ENCODE assay signal across 9 cellular contexts in the genomic region with DNA sequence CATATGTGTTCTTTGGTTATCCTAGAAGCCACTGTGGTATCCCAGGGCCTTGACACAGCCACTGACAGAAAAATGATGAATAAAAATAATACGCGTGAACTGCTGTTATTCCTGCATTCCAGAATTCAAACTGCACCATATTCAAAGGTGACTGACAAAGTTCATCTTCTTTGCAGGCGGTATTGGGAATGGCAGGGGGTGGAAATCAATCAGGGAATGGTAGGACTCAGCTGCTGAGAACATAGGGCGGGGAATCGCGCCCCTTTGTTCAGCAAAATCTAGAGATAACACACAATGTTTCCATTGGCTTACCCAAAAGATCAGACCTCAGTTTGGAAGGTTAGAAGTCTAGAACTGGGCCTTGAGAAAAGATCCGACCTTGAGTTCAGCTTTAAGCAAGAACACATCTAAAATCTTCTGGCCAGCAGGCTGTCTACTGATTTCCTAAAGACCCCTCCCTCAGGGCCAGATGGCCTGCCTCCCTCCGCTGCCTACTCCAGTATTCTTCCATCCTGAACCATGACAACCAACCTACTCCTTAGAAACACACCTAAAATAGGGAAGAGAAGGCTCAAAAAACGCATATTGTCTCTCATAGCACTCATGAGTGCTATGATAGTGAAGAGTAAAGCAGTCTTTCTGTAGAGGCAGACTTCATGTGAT. TPM values are rescaled to one million over a fixed set of nuclear protein-coding genes. Genes with fewer than 3 reads are reported as not detected.
A peak's percentile ranks its signal among the peaks of the same experiment; 100 is the strongest.
DNase-seq lines count a peak whose midpoint lies in the region; ATAC-seq, FAIRE-seq and TF ChIP-seq lines count a peak whose summit lies in the region.
"Had no signal": no experiment of that assay in that cellular context is flagged by ENCODE, and none has a peak within 500 bp of the region (broad histone marks: within the 10 kb centered on the region; RNA-seq: fewer than 3 reads in every experiment).

No MANE protein-coding gene starts in this region.

- peak overlapping the region; percentile 74 for H3K4me3 ChIP-seq in CD4-positive, CD25-positive, alpha-beta regulatory T cell (ENCODE audit: low read depth, low read length)
- H3K4me3 ChIP-seq in naive thymus-derived CD4-positive, alpha-beta T cell (ENCODE audit: low read length), result peak overlapping the region; percentile 50

- POLR2A ChIA-PET in activated naive CD8-positive, alpha-beta T cell treated with anti-CD3 and anti-CD28 coated beads, Interleukin-2, amount 10 ng/mL, durations not matched to agents 7 days and 5 days (lab: Charles Lee), result interaction anchor here (0.6 to 5.5 kb wide), 5 partner anchors 17 to 40 kb away, joined by 3 to 60 read pairs (median 14); a partner anchor contains a TSS
- POLR2A ChIA-PET in naive thymus-derived CD4-positive, alpha-beta T cell (lab: Charles Lee), result interaction anchor here (2.4 to 22.6 kb wide), 4 partner anchors 14 to 33 kb away, joined by 13 to 382 read pairs (median 78); a partner anchor contains a TSS
- POLR2A ChIA-PET in HEK293T (lab: Yijun Ruan, JAX), result no interaction called here

- peak overlapping the region; percentile 96 to 100 (median 99) for H3K27ac Mint-ChIP-seq in CD4-positive, CD25-positive, alpha-beta regulatory T cell
- peak overlapping the region; percentile 87 for H3K27ac Mint-ChIP-seq in activated naive CD8-positive, alpha-beta T cell treated with anti-CD3 and anti-CD28 coated beads, Interleukin-2, amount 10 ng/mL, durations not matched to agents 7 days and 5 days
- H3K27ac Mint-ChIP-seq in naive thymus-derived CD4-positive, alpha-beta T cell, result peak overlapping the region; percentile 82 to 99 (median 93)

- no peaks in the 10 kb centered on the region for H3K36me3 ChIP-seq in CD4-positive, CD25-positive, alpha-beta regulatory T cell (ENCODE audit: control insufficient read depth, insufficient read depth, low read length)
- H3K36me3 ChIP-seq in naive thymus-derived CD4-positive, alpha-beta T cell (ENCODE audit: control insufficient read depth in 2 of 3, insufficient read depth in 3 of 3, low read length in 3 of 3), result no peaks in the 10 kb centered on the region
- H3K36me3 ChIP-seq: esophagus squamous epithelium had no signal

- H3K4me3 Mint-ChIP-seq in CD4-positive, CD25-positive, alpha-beta regulatory T cell, result peak overlapping the region; percentile 79 to 96 (median 88)
- peak overlapping the region; percentile 81 for H3K4me3 Mint-ChIP-seq in activated naive CD8-positive, alpha-beta T cell treated with anti-CD3 and anti-CD28 coated beads, Interleukin-2, amount 10 ng/mL, durations not matched to agents 7 days and 5 days
- peak overlapping the region; percentile 76 to 96 (median 88) for H3K4me3 Mint-ChIP-seq in naive thymus-derived CD4-positive, alpha-beta T cell

- FAIRE-seq in GM19239 (lab: Jason Lieb, UNC), result peak; percentile 85

- intact Hi-C loops in naive thymus-derived CD4-positive, alpha-beta T cell (cut with micrococcal nuclease), result loop anchor here (1.0 to 5.0 kb wide), 3 partner anchors 35 to 59 kb away; a partner anchor contains a TSS

- H3K27ac ChIP-seq in CD4-positive, CD25-positive, alpha-beta regulatory T cell (ENCODE audit: insufficient read depth, low read length, poor library complexity, severe bottlenecking), result peak overlapping the region; percentile 60
- peak overlapping the region; percentile 60 for H3K27ac ChIP-seq in naive thymus-derived CD4-positive, alpha-beta T cell (ENCODE audit: low read depth, low read length)

- H3K36me3 Mint-ChIP-seq in CD4-positive, CD25-positive, alpha-beta regulatory T cell, result peaks cover 3% of the 10 kb centered on the region
- peaks cover 5% of the 10 kb centered on the region for H3K36me3 Mint-ChIP-seq in activated naive CD8-positive, alpha-beta T cell treated with anti-CD3 and anti-CD28 coated beads, Interleukin-2, amount 10 ng/mL, durations not matched to agents 7 days and 5 days
- peaks cover 0 to 4% (median 0%) of the 10 kb centered on the region in 5 donors for H3K36me3 Mint-ChIP-seq in naive thymus-derived CD4-positive, alpha-beta T cell

- H3K27me3 Mint-ChIP-seq in CD4-positive, CD25-positive, alpha-beta regulatory T cell, result peaks cover 23% of the 10 kb centered on the region
- H3K27me3 Mint-ChIP-seq in activated naive CD8-positive, alpha-beta T cell treated with anti-CD3 and anti-CD28 coated beads, Interleukin-2, amount 10 ng/mL, durations not matched to agents 7 days and 5 days, result no peaks in the 10 kb centered on the region
- H3K27me3 Mint-ChIP-seq in naive thymus-derived CD4-positive, alpha-beta T cell, result peaks cover 0 to under 1% (median 0%) of the 10 kb centered on the region in 5 donors

- H3K4me1 Mint-ChIP-seq in CD4-positive, CD25-positive, alpha-beta regulatory T cell, result peaks cover 28 to 78% (median 50%) of the 10 kb centered on the region in 4 donors
- peaks cover 68% of the 10 kb centered on the region for H3K4me1 Mint-ChIP-seq in activated naive CD8-positive, alpha-beta T cell treated with anti-CD3 and anti-CD28 coated beads, Interleukin-2, amount 10 ng/mL, durations not matched to agents 7 days and 5 days
- peaks cover 38 to 76% (median 72%) of the 10 kb centered on the region in 7 donors for H3K4me1 Mint-ChIP-seq in naive thymus-derived CD4-positive, alpha-beta T cell

- H3K9me3 ChIP-seq in CD4-positive, CD25-positive, alpha-beta regulatory T cell (ENCODE audit: control insufficient read depth in 2 of 2, low read length in 2 of 2), result no peaks in the 10 kb centered on the region
- H3K9me3 ChIP-seq in naive thymus-derived CD4-positive, alpha-beta T cell (ENCODE audit: control insufficient read depth in 2 of 3, low read length in 3 of 3), result no peaks in the 10 kb centered on the region
- H3K9me3 ChIP-seq: esophagus squamous epithelium had no signal

- ATAC-seq in CD4-positive, CD25-positive, alpha-beta regulatory T cell (ENCODE audit: low read depth in 2 of 2), result no peak
- ATAC-seq in activated naive CD8-positive, alpha-beta T cell treated with anti-CD3 and anti-CD28 coated beads, Interleukin-2, amount 10 ng/mL, durations not matched to agents 7 days and 5 days (ENCODE audit: low read depth), result no peak
- ATAC-seq in naive thymus-derived CD4-positive, alpha-beta T cell, result no peak
- no peak for ATAC-seq in HG03378 (IDR thresholded peaks at IDR 0.05; ENCODE audit: unreplicated experiment)

- no peaks in the 10 kb centered on the region for H3K27me3 ChIP-seq in CD4-positive, CD25-positive, alpha-beta regulatory T cell (ENCODE audit: control insufficient read depth, insufficient read depth, low read length)
- no peaks in the 10 kb centered on the region for H3K27me3 ChIP-seq in naive thymus-derived CD4-positive, alpha-beta T cell (ENCODE audit: control insufficient read depth in 2 of 2, insufficient read depth in 2 of 2, low read length in 2 of 2)
- H3K27me3 ChIP-seq: esophagus squamous epithelium had no signal

- H3K9me3 Mint-ChIP-seq in CD4-positive, CD25-positive, alpha-beta regulatory T cell, result no peaks in the 10 kb centered on the region
- no peaks in the 10 kb centered on the region for H3K9me3 Mint-ChIP-seq in activated naive CD8-positive, alpha-beta T cell treated with anti-CD3 and anti-CD28 coated beads, Interleukin-2, amount 10 ng/mL, durations not matched to agents 7 days and 5 days
- peaks cover 0 to 8% (median 0%) of the 10 kb centered on the region in 11 donors for H3K9me3 Mint-ChIP-seq in naive thymus-derived CD4-positive, alpha-beta T cell

- DNase-seq in CD4-positive, CD25-positive, alpha-beta regulatory T cell, result no peak
- DNase-seq in GM19239 (ENCODE audit: insufficient read length, low spot score) (no peak), HEK293T (ENCODE audit: extremely low spot score) (no peak), A172 (ENCODE audit: low spot score) (no peak)
- DNase-seq in activated naive CD8-positive, alpha-beta T cell treated with anti-CD3 and anti-CD28 coated beads, Interleukin-2, amount 10 ng/mL, durations not matched to agents 7 days and 5 days, result no peak
- no peak for DNase-seq in naive thymus-derived CD4-positive, alpha-beta T cell
- DNase-seq: esophagus squamous epithelium, NCI-H526 had no signal

- CTCF ChIA-PET in naive thymus-derived CD4-positive, alpha-beta T cell (lab: Charles Lee), result interaction anchor here (1.0 to 1.4 kb wide), 2 partner anchors 9 to 59 kb away, joined by 3 to 5 read pairs; no protein-coding TSS in a partner anchor
- CTCF ChIA-PET in HEK293T (lab: Yijun Ruan, JAX), result no interaction called here

- peaks cover 67% of the 10 kb centered on the region for H3K4me1 ChIP-seq in CD4-positive, CD25-positive, alpha-beta regulatory T cell (ENCODE audit: control insufficient read depth, insufficient read depth, low read length, poor library complexity, severe bottlenecking)
- H3K4me1 ChIP-seq in naive thymus-derived CD4-positive, alpha-beta T cell (ENCODE audit: control insufficient read depth in 2 of 2, insufficient read depth in 2 of 2, low read length in 2 of 2), result peaks cover 53 to 60% of the 10 kb centered on the region in 2 donors

TF ChIP-seq in HEK293T, 16 proteins besides CTCF, POLR2A, EP300 and RAD21:
- no peak for TF ChIP-seq FOXK2 (IDR thresholded peaks at IDR 0.05)
- TF ChIP-seq CTBP1 (IDR thresholded peaks at IDR 0.05; ENCODE audit: borderline replicate concordance), result no peak
- no peak for TF ChIP-seq NFRKB (IDR thresholded peaks at IDR 0.05)
- TF ChIP-seq HDGF (IDR thresholded peaks at IDR 0.05; ENCODE audit: borderline replicate concordance), result no peak
- TF ChIP-seq LEF1 (IDR thresholded peaks at IDR 0.05; ENCODE audit: borderline replicate concordance), result no peak
- TF ChIP-seq, protein P1, sequence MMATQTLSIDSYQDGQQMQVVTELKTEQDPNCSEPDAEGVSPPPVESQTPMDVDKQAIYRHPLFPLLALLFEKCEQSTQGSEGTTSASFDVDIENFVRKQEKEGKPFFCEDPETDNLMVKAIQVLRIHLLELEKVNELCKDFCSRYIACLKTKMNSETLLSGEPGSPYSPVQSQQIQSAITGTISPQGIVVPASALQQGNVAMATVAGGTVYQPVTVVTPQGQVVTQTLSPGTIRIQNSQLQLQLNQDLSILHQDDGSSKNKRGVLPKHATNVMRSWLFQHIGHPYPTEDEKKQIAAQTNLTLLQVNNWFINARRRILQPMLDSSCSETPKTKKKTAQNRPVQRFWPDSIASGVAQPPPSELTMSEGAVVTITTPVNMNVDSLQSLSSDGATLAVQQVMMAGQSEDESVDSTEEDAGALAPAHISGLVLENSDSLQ (IDR thresholded peaks at IDR 0.05), result no peak
- no peak for TF ChIP-seq ARNT (IDR thresholded peaks at IDR 0.05)

RNA-seq across cellular contexts. Expression of a gene that starts 34.1 kb away (rescaled TPM):
- total RNA-seq in CD4-positive, CD25-positive, alpha-beta regulatory T cell, result 6.3 TPM
- 1 to 10 TPM; 3.5 to 8.9 (median 5.0) TPM for polyA plus RNA-seq in CD4-positive, CD25-positive, alpha-beta regulatory T cell
- 1 to 10 TPM; 8.1 to 8.4 TPM for total RNA-seq in activated naive CD8-positive, alpha-beta T cell treated with anti-CD3 and anti-CD28 coated beads, Interleukin-2, amount 10 ng/mL, durations not matched to agents 7 days and 5 days
- 10 to 100 TPM in 3 of 5 experiments, 1 to 10 TPM in 2; 4.9 to 21.2 (median 12.2) TPM for total RNA-seq in naive thymus-derived CD4-positive, alpha-beta T cell
- polyA plus RNA-seq in naive thymus-derived CD4-positive, alpha-beta T cell, result 1 to 10 TPM; 5.6 to 7.5 TPM
- total RNA-seq in A172 (2014; rRNA removed; shearing (Covaris generic)), result 5.0 and 6.3 TPM in 2 replicates
